In the genomic region with DNA sequence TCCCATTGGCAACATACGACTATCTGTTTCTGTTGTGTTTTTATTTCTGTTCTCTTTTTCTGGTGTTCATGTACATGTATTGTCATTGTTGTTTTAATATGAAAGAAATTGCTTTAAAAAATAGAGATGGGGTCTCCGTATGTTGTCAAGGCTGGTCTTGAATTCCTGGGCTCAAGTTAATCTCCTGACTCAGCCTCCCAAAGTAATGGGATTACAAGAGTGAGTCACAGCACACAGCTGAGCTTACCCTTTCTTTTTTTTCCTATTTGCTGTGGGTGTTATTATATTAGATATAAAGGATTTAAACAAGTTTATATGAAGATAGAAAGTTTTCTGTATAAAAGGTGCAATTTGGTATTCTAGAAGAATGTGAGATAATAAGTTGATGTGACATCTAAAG, we compare ENCODE assay signal across 15 cellular contexts.
"Had no signal": no experiment of that assay in that cellular context is flagged by ENCODE, and none has a peak within 500 bp of the region (broad histone marks: within the 10 kb centered on the region; RNA-seq: fewer than 3 reads in every experiment).

No MANE protein-coding gene starts in this region.

- ATAC-seq: esophagus mucosa, heart left ventricle, left lobe of liver had no signal

- H3K4me3 Mint-ChIP-seq: activated B cell treated with CpG ODN at 0.5 μM for 24 hours; activated CD4-positive, alpha-beta T cell treated with anti-CD3 and anti-CD28 coated beads, Interleukin-2, amount 10 ng/mL, durations not matched to agents 24 days and 14 days; activated naive CD4-positive, alpha-beta T cell treated with anti-CD3 and anti-CD28 coated beads for 36 hours; brain; nephron had no signal

- H3K27ac Mint-ChIP-seq: activated B cell treated with CpG ODN at 0.5 μM for 24 hours; activated CD4-positive, alpha-beta T cell treated with anti-CD3 and anti-CD28 coated beads, Interleukin-2, amount 10 ng/mL, durations not matched to agents 24 days and 14 days; activated naive CD4-positive, alpha-beta T cell treated with anti-CD3 and anti-CD28 coated beads for 36 hours; brain; nephron had no signal

- H3K36me3 Mint-ChIP-seq: brain had no signal

- H3K36me3 ChIP-seq: heart left ventricle, prostate gland, thyroid gland, vagina had no signal

- DNase-seq: activated B cell treated with CpG ODN at 0.5 μM for 24 hours; activated CD4-positive, alpha-beta T cell treated with anti-CD3 and anti-CD28 coated beads, Interleukin-2, amount 10 ng/mL, durations not matched to agents 24 days and 14 days; activated naive CD4-positive, alpha-beta T cell treated with anti-CD3 and anti-CD28 coated beads for 36 hours; cerebellar nuclear complex; dorsolateral prefrontal cortex; foreskin melanocyte; heart left ventricle; stimulated activated CD4-positive, alpha-beta T cell treated with anti-CD3 and anti-CD28 coated beads, Interleukin-4, amount 100 ng/mL, for 4 hours; thyroid gland had no signal

- H3K27ac ChIP-seq: dorsolateral prefrontal cortex, heart left ventricle, prostate gland, thyroid gland, vagina had no signal

- H3K4me3 ChIP-seq: dorsolateral prefrontal cortex, heart left ventricle, prostate gland, thyroid gland, vagina had no signal

- H3K4me1 ChIP-seq: heart left ventricle, prostate gland, thyroid gland, vagina had no signal

- H3K27me3 ChIP-seq: dorsolateral prefrontal cortex, heart left ventricle, thyroid gland, vagina had no signal

- H3K27me3 Mint-ChIP-seq: activated B cell treated with CpG ODN at 0.5 μM for 24 hours; activated CD4-positive, alpha-beta T cell treated with anti-CD3 and anti-CD28 coated beads, Interleukin-2, amount 10 ng/mL, durations not matched to agents 24 days and 14 days had no signal

- H3K4me1 Mint-ChIP-seq: activated B cell treated with CpG ODN at 0.5 μM for 24 hours; activated CD4-positive, alpha-beta T cell treated with anti-CD3 and anti-CD28 coated beads, Interleukin-2, amount 10 ng/mL, durations not matched to agents 24 days and 14 days; nephron had no signal

- H3K9me3 Mint-ChIP-seq: activated B cell treated with CpG ODN at 0.5 μM for 24 hours, brain, nephron had no signal

- H3K9me3 ChIP-seq: heart left ventricle, prostate gland, thyroid gland, vagina had no signal
